1 cellular context compared by ENCODE assay signal in genomic region chr17:64919289-64920025, GRCh38.
A peak's percentile ranks its signal among the peaks of the same experiment; 100 is the strongest.
TF ChIP-seq lines count a peak whose summit lies in the region.

LRRC37A3 (minus strand) TSS chr17:64919478; CDS start chr17:64897257, 22,221 bp downstream.

TF ChIP-seq in H1, 55 proteins besides CTCF, POLR2A, EP300 and RAD21 (continued from another document):
- peak; percentile 79 for TF ChIP-seq MAX (IDR thresholded peaks at IDR 0.05)
- peak; percentile 14; the same call in 1 of the 2 replicates for TF ChIP-seq BACH1 (IDR thresholded peaks at IDR 0.05; ENCODE audit: low read length)
- peak; percentile 91 for TF ChIP-seq ATF3 (IDR thresholded peaks at IDR 0.05; ENCODE audit: insufficient read depth, low read depth, low read length)
- peak; percentile 46 for TF ChIP-seq KDM4A (IDR thresholded peaks at IDR 0.05; ENCODE audit: low read depth, low read length, severe bottlenecking)
- TF ChIP-seq TEAD4 (IDR thresholded peaks at IDR 0.05; ENCODE audit: low read depth, low read length) = 0 out of 2 replicates have a peak, but pooled peaks have one; percentile 39
- TF ChIP-seq USF2 (IDR thresholded peaks at IDR 0.05; ENCODE audit: low read length) = peak; percentile 91
- TF ChIP-seq NANOG (IDR thresholded peaks at IDR 0.05; ENCODE audit: insufficient read depth, low read depth, low read length, poor library complexity, severe bottlenecking) = peak; percentile 31
- peak; percentile 81 for TF ChIP-seq TBP (IDR thresholded peaks at IDR 0.05; ENCODE audit: low read depth, low read length)
- TF ChIP-seq SRF (IDR thresholded peaks at IDR 0.05; ENCODE audit: low read depth, low read length) = peak; percentile 26; the same call in 1 of the 2 replicates
- TF ChIP-seq EGR1 (IDR thresholded peaks at IDR 0.05; ENCODE audit: borderline replicate concordance, low read depth, low read length) = peak; percentile 94
- TF ChIP-seq TAF7 (optimal IDR thresholded peaks at IDR 0.05; ENCODE audit: borderline replicate concordance, low read depth, low read length) = peak; percentile 45
- peak; percentile 93 for TF ChIP-seq TAF1 (IDR thresholded peaks at IDR 0.05; ENCODE audit: low read depth, low read length)
- peak; percentile 78 for TF ChIP-seq ASH2L (IDR thresholded peaks at IDR 0.05; ENCODE audit: low read length)
- TF ChIP-seq POLR2AphosphoS5 (IDR thresholded peaks at IDR 0.05; ENCODE audit: low read depth, low read length) = peak; percentile 89
- peak; percentile 46; the same call in 1 of the 2 replicates for TF ChIP-seq KDM5A (IDR thresholded peaks at IDR 0.05; ENCODE audit: low read length)
- TF ChIP-seq GTF2F1 (IDR thresholded peaks at IDR 0.05; ENCODE audit: borderline replicate concordance, low read depth, low read length) = 0 out of 2 replicates have a peak, but pooled peaks have one; percentile 39
- 0 out of 2 replicates have a peak, but pooled peaks have one; percentile 36 for TF ChIP-seq RXRA (IDR thresholded peaks at IDR 0.05; ENCODE audit: insufficient read depth, low read depth, low read length)
- TF ChIP-seq KDM1A (IDR thresholded peaks at IDR 0.05; ENCODE audit: borderline replicate concordance, low read length) = peak; percentile 33; the same call in 1 of the 2 replicates
- peak; percentile 54 for TF ChIP-seq PHF8 (conservative IDR thresholded peaks at IDR 0.05; ENCODE audit: low read depth, low read length)
- peak; percentile 80 for TF ChIP-seq CREB1 (IDR thresholded peaks at IDR 0.05)
TF ChIP-seq in H1: peak in this region for 22; not testable (repeated sequence) for 33.
